22 cellular contexts compared by ENCODE assay signal in genomic region chr4:186709509-186709908, GRCh38. TPM values are rescaled to one million over a fixed set of nuclear protein-coding genes. Genes with fewer than 3 reads are reported as not detected.
DNase-seq lines count a peak whose midpoint lies in the region; ATAC-seq and TF ChIP-seq lines count a peak whose summit lies in the region.
"Had no signal": no experiment of that assay in that cellular context is flagged by ENCODE, and none has a peak within 500 bp of the region (broad histone marks: within the 10 kb centered on the region; RNA-seq: fewer than 3 reads in every experiment).

No MANE protein-coding gene starts in this region.

- CTCF ChIA-PET in WTC11 (lab: Charles Lee) = interaction anchor here (0.9 to 1.1 kb wide), 2 partner anchors 10 to 53 kb away, joined by 3 read pairs; no protein-coding TSS in a partner anchor

- H3K4me1 Mint-ChIP-seq in WTC11 = peaks cover 28% of the 10 kb centered on the region
- peaks cover 12% of the 10 kb centered on the region for H3K4me1 Mint-ChIP-seq in neural crest cell

- H3K36me3 ChIP-seq in right atrium auricular region = peaks cover 17% of the 10 kb centered on the region
- peaks cover 0 to 36% (median 14%) of the 10 kb centered on the region in 9 donors for H3K36me3 ChIP-seq in heart right ventricle
- H3K36me3 ChIP-seq in stomach smooth muscle (ENCODE audit: control insufficient read depth in 2 of 2, insufficient read depth in 2 of 2, low read length in 2 of 2) = peaks cover 26 to 28% of the 10 kb centered on the region in 2 donors
- no peaks in the 10 kb centered on the region for H3K36me3 ChIP-seq in effector memory CD4-positive, alpha-beta T cell (ENCODE audit: control insufficient read depth, insufficient read depth, low read length)

- DNase-seq in right atrium auricular region (ENCODE audit: low spot score) (no peak), heart right ventricle (no peak), WTC11 (ENCODE audit: low spot score) (no peak), neural crest cell (ENCODE audit: low read depth, low spot score) (no peak), ecto neural progenitor cell (ENCODE audit: low spot score) (no peak), DMS114 treated with DMSO at 0.1 percent for 48 hours (lab: John Stamatoyannopoulos, UW; ENCODE audit: unreplicated experiment) (no peak)
- DNase-seq in effector memory CD4-positive, alpha-beta T cell = no peak
- DNase-seq: Calu3, DMS153, GM23248, H7, KBM-7, MG63, NCI-H1048, NCI-H1417, NCI-H1694, NCI-H2029 treated with DMSO at 0.1 percent for 48 hours, NCI-H69, Peyer's patch, SJCRH30 had no signal

- H3K9me3 Mint-ChIP-seq in WTC11 (no peaks in the 10 kb centered on the region), neural crest cell (peaks cover 4% of the 10 kb centered on the region)

- intact Hi-C loops in heart right ventricle (cut with DNase I) = loop anchor here in 1 of 10 donors (5.0 kb wide), 1 partner anchor 37 kb away; no protein-coding TSS in a partner anchor

- H3K27ac ChIP-seq in right atrium auricular region = peak overlapping the region; percentile 70
- H3K27ac ChIP-seq in heart right ventricle = peak overlapping the region in 1 of 10 donors; percentile 72
- H3K27ac ChIP-seq in stomach smooth muscle (ENCODE audit: low read length) = no peak overlapping the region
- H3K27ac ChIP-seq in effector memory CD4-positive, alpha-beta T cell (ENCODE audit: insufficient read depth, low read length, poor library complexity, severe bottlenecking) = no peak overlapping the region
- H3K27ac ChIP-seq: GM23248, SJCRH30 had no signal

- 60 to 65% methylated on average over 9 of the region's 9 CpGs for WGBS in heart right ventricle, 2 donors

- H3K4me3 ChIP-seq in right atrium auricular region (no peak overlapping the region), heart right ventricle (no peak overlapping the region), stomach smooth muscle (ENCODE audit: low read length in 2 of 2) (peak overlapping the region; percentile 8 to 12)
- H3K4me3 ChIP-seq in effector memory CD4-positive, alpha-beta T cell (ENCODE audit: insufficient read depth, low read depth, low read length, poor library complexity, severe bottlenecking) = no peak overlapping the region
- H3K4me3 ChIP-seq: GM23248, MG63, Peyer's patch, SJCRH30 had no signal

- H3K27ac Mint-ChIP-seq in WTC11 = peak overlapping the region; percentile 55; the same call in 1 of the 2 replicates
- peak overlapping the region; percentile 14 for H3K27ac Mint-ChIP-seq in neural crest cell (ENCODE audit: unreplicated experiment)

- H3K9me3 ChIP-seq in right atrium auricular region (no peaks in the 10 kb centered on the region), heart right ventricle (no peaks in the 10 kb centered on the region), stomach smooth muscle (ENCODE audit: control insufficient read depth in 2 of 2, low read length in 2 of 2) (no peaks in the 10 kb centered on the region)
- H3K9me3 ChIP-seq in effector memory CD4-positive, alpha-beta T cell (ENCODE audit: control insufficient read depth, low read length) = no peaks in the 10 kb centered on the region
- H3K9me3 ChIP-seq: MG63, Peyer's patch, SJCRH30 had no signal

- H3K27me3 ChIP-seq in right atrium auricular region (no peaks in the 10 kb centered on the region), heart right ventricle (no peaks in the 10 kb centered on the region), stomach smooth muscle (ENCODE audit: control insufficient read depth in 1 of 2, insufficient read depth in 2 of 2, low read length in 2 of 2) (no peaks in the 10 kb centered on the region)
- no peaks in the 10 kb centered on the region for H3K27me3 ChIP-seq in effector memory CD4-positive, alpha-beta T cell (replicated peaks; ENCODE audit: control insufficient read depth, insufficient read depth, low read length, poor library complexity, severe bottlenecking)
- H3K27me3 ChIP-seq: MG63, Peyer's patch, SJCRH30 had no signal

- H3K4me1 ChIP-seq in right atrium auricular region (peaks cover 0 to 61% of the 10 kb centered on the region in 2 donors), heart right ventricle (peaks cover 4 to 87% (median 23%) of the 10 kb centered on the region in 9 donors), stomach smooth muscle (ENCODE audit: control insufficient read depth, insufficient read depth, low read length) (peaks cover 9% of the 10 kb centered on the region)
- no peaks in the 10 kb centered on the region for H3K4me1 ChIP-seq in effector memory CD4-positive, alpha-beta T cell (ENCODE audit: control insufficient read depth, insufficient read depth, low read length, poor library complexity, severe bottlenecking)
- H3K4me1 ChIP-seq: SJCRH30 had no signal

- H3K27me3 Mint-ChIP-seq in WTC11 (ENCODE audit: low read depth) (no peaks in the 10 kb centered on the region), neural crest cell (ENCODE audit: low read depth) (no peaks in the 10 kb centered on the region)

- POLR2A ChIA-PET in WTC11 (lab: Charles Lee) = no interaction called here

- H3K4me3 Mint-ChIP-seq in WTC11 = no peak overlapping the region
- no peak overlapping the region for H3K4me3 Mint-ChIP-seq in neural crest cell

- H3K9ac ChIP-seq in stomach smooth muscle (ENCODE audit: low read length in 2 of 2) = no peak overlapping the region
- H3K9ac ChIP-seq: GM23248 had no signal

- H3K36me3 Mint-ChIP-seq in WTC11 = peaks cover 44% of the 10 kb centered on the region
- H3K36me3 Mint-ChIP-seq in neural crest cell (ENCODE audit: low read depth) = peaks cover 50% of the 10 kb centered on the region

- TF ChIP-seq CTCF in right atrium auricular region (IDR thresholded peaks at IDR 0.05) (no peak), heart right ventricle (IDR thresholded peaks at IDR 0.05) (no peak), WTC11 (IDR thresholded peaks at IDR 0.05) (no peak), neural crest cell (conservative IDR thresholded peaks at IDR 0.05) (no peak)

- ATAC-seq in heart right ventricle (no peak), WTC11 (no peak)
- ATAC-seq: SK-N-SH treated with all-trans-retinoic acid at 6 μM for 48 hours had no signal

TF ChIP-seq in WTC11, 78 proteins besides CTCF, POLR2A, EP300 and RAD21 (continues in another document):
- no peak for TF ChIP-seq E2F5 (CRISPR knock-in tag; IDR thresholded peaks at IDR 0.05)
- no peak for TF ChIP-seq ARID4B (CRISPR knock-in tag; IDR thresholded peaks at IDR 0.05; ENCODE audit: borderline replicate concordance)
- TF ChIP-seq MXD4 (CRISPR knock-in tag; IDR thresholded peaks at IDR 0.05; ENCODE audit: borderline replicate concordance) = no peak

RNA-seq across cellular contexts. Expression of gene FAT1, which starts 14.1 kb away (rescaled TPM):
- 10 to 100 TPM; 70.3 to 89.5 TPM for total RNA-seq in right atrium auricular region
- total RNA-seq in heart right ventricle = 100 to 1,000 TPM in 3 of 10 donors, 10 to 100 TPM in 7; 48.5 to 131 (median 82.8) TPM
- polyA plus RNA-seq in heart right ventricle = 10 to 100 TPM; 20.4 to 43.2 TPM
- total RNA-seq in WTC11 (2021) = 155 to 172 TPM (median 162 TPM) in 3 replicates
- total RNA-seq in neural crest cell = 127 and 130 TPM in 2 replicates

Comparison
In these comparisons a context has a peak if more than half of its experiments do, and no peak if none do; other contexts are left out.
1. H3K27ac ChIP-seq: peak in right atrium auricular region (2 of 2); none in stomach smooth muscle (single experiment) and effector memory CD4-positive, alpha-beta T cell (single experiment).
2. H3K4me3 ChIP-seq: peak in stomach smooth muscle (2 of 2); none in right atrium auricular region (0 of 2), heart right ventricle (0 of 10) and effector memory CD4-positive, alpha-beta T cell (single experiment).